Comparison of ENCODE assay signal across 13 cellular contexts in genomic region chr1:224637510-224637909, GRCh38. TPM values are rescaled to one million over a fixed set of nuclear protein-coding genes. Genes with fewer than 3 reads are reported as not detected.
A peak's percentile ranks its signal among the peaks of the same experiment; 100 is the strongest.
DNase-seq lines count a peak whose midpoint lies in the region; ATAC-seq, FAIRE-seq and TF ChIP-seq lines count a peak whose summit lies in the region.
"Had no signal": no experiment of that assay in that cellular context is flagged by ENCODE, and none has a peak within 500 bp of the region (broad histone marks: within the 10 kb centered on the region; RNA-seq: fewer than 3 reads in every experiment).

No MANE protein-coding gene starts in this region.

- H2BK12ac ChIP-seq in mesenchymal stem cell (ENCODE audit: low read length in 2 of 2): peak overlapping the region; percentile 45 to 74

- H3K4me3 ChIP-seq in AG10803 (ENCODE audit: low read length) (no peak overlapping the region), astrocyte (ENCODE audit: insufficient read depth, low read depth, low read length) (no peak overlapping the region), mesenchymal stem cell (ENCODE audit: insufficient read depth in 1 of 2, low read depth in 1 of 2, low read length in 2 of 2) (no peak overlapping the region)
- H3K4me3 ChIP-seq: thyroid gland had no signal

- H3K9me3 Mint-ChIP-seq in astrocyte (ENCODE audit: unreplicated experiment): peaks cover 3% of the 10 kb centered on the region

- ATAC-seq in HG03196 (IDR thresholded peaks at IDR 0.05; ENCODE audit: unreplicated experiment): no peak

- H3K36me3 ChIP-seq in astrocyte (ENCODE audit: insufficient read depth, low read length): no peaks in the 10 kb centered on the region
- H3K36me3 ChIP-seq in mesenchymal stem cell (ENCODE audit: control insufficient read depth in 1 of 2, insufficient read depth in 2 of 2, low read depth in 1 of 2, low read length in 2 of 2): peaks cover 7 to 87% of the 10 kb centered on the region in 2 experiments
- H3K36me3 ChIP-seq: thyroid gland had no signal

- peaks cover 75% of the 10 kb centered on the region for H3K79me2 ChIP-seq in astrocyte (ENCODE audit: insufficient read depth, low read length)

- H3K9ac ChIP-seq in astrocyte (ENCODE audit: low read length): peak overlapping the region; percentile 47
- no peak overlapping the region for H3K9ac ChIP-seq in mesenchymal stem cell (ENCODE audit: low read length)

- H3K27me3 ChIP-seq in astrocyte (ENCODE audit: insufficient read depth, low read length): no peaks in the 10 kb centered on the region
- H3K27me3 ChIP-seq in mesenchymal stem cell (ENCODE audit: control insufficient read depth in 1 of 2, insufficient read depth in 1 of 2, low read length in 2 of 2): no peaks in the 10 kb centered on the region
- H3K27me3 ChIP-seq: thyroid gland had no signal

- H3K9me3 ChIP-seq in astrocyte (ENCODE audit: insufficient read depth, low read depth, low read length) (no peaks in the 10 kb centered on the region), mesenchymal stem cell (ENCODE audit: control insufficient read depth, low read length) (no peaks in the 10 kb centered on the region)
- H3K9me3 ChIP-seq: thyroid gland had no signal

- peak overlapping the region in 1 of 2 experiments; percentile 59 for H3K18ac ChIP-seq in mesenchymal stem cell (ENCODE audit: low read depth in 1 of 2, low read length in 2 of 2)

- TF ChIP-seq CTCF in AG10803 (conservative IDR thresholded peaks at IDR 0.05; ENCODE audit: low read length): no peak
- TF ChIP-seq CTCF in astrocyte (IDR thresholded peaks at IDR 0.05; ENCODE audit: insufficient read depth, low read depth, low read length): no peak

- FAIRE-seq in astrocyte (lab: Jason Lieb, UNC) (peak; percentile 96), frontal cortex (lab: Jason Lieb, UNC) (no peak)
- FAIRE-seq: islet of Langerhans had no signal

- H4K91ac ChIP-seq in mesenchymal stem cell (ENCODE audit: low read length): no peak overlapping the region

- H3K14ac ChIP-seq in mesenchymal stem cell (ENCODE audit: low read length in 2 of 2): no peak overlapping the region

- peak overlapping the region; percentile 32 for H4K8ac ChIP-seq in mesenchymal stem cell (ENCODE audit: low read length)

- DNase-seq in AG10803 (ENCODE audit: low read depth) (peak; percentile 96), HCEC 1CT (peak; percentile 89), astrocyte (ENCODE audit: low read depth) (peak; percentile 100), mesenchymal stem cell (peak; percentile 70), NCI-H2081 treated with DMSO at 0.1 percent for 48 hours (lab: John Stamatoyannopoulos, UW) (no peak), frontal cortex (ENCODE audit: low spot score in 2 of 2) (no peak), NOMO-1 treated with dmso at 0.1 percent for 144 hours (lab: John Stamatoyannopoulos, UW; ENCODE audit: unreplicated experiment) (no peak)
- DNase-seq: activated gamma-delta T cell, NCI-H1092 treated with DMSO at 0.1 percent for 48 hours, thyroid gland had no signal

- H3K36me3 Mint-ChIP-seq in astrocyte (ENCODE audit: low read depth, unreplicated experiment): no peaks in the 10 kb centered on the region

- H2BK5ac ChIP-seq in mesenchymal stem cell (ENCODE audit: low read depth, low read length, poor library complexity, severe bottlenecking): no peak overlapping the region

- H3K79me1 ChIP-seq in mesenchymal stem cell (replicated peaks; ENCODE audit: low read length, poor library complexity, severe bottlenecking): peaks cover 41% of the 10 kb centered on the region

- WGBS in mesenchymal stem cell: 77% methylated on average over 5 of the region's 5 CpGs

- no peak overlapping the region for H3K4ac ChIP-seq in mesenchymal stem cell (ENCODE audit: low read depth in 1 of 2, low read length in 2 of 2)

- H2AFZ ChIP-seq in astrocyte (ENCODE audit: low read depth, low read length): no peak overlapping the region
- no peak overlapping the region for H2AFZ ChIP-seq in mesenchymal stem cell (ENCODE audit: low read depth, low read length)

- H4K20me1 ChIP-seq in astrocyte (ENCODE audit: insufficient read depth, low read length): peaks cover 8% of the 10 kb centered on the region

- H3K27ac ChIP-seq in astrocyte (ENCODE audit: low read depth, low read length) (peak overlapping the region; percentile 80), mesenchymal stem cell (ENCODE audit: low read length, poor library complexity, severe bottlenecking) (no peak overlapping the region)
- H3K27ac ChIP-seq: thyroid gland, VCaP had no signal

- peaks cover 2% of the 10 kb centered on the region for H3K27me3 Mint-ChIP-seq in astrocyte (ENCODE audit: low read depth, unreplicated experiment)

- H3K4me3 Mint-ChIP-seq in astrocyte (ENCODE audit: unreplicated experiment): no peak overlapping the region

- H3K4me1 ChIP-seq in astrocyte (ENCODE audit: insufficient read depth, low read length): peaks cover 87% of the 10 kb centered on the region
- H3K4me1 ChIP-seq in mesenchymal stem cell (ENCODE audit: control insufficient read depth, insufficient read depth, low read depth, low read length): peaks cover 24% of the 10 kb centered on the region
- H3K4me1 ChIP-seq: thyroid gland had no signal

- H3K4me2 ChIP-seq in astrocyte (ENCODE audit: low read length) (peak overlapping the region; percentile 60), mesenchymal stem cell (ENCODE audit: low read length, poor library complexity, severe bottlenecking) (no peak overlapping the region)

- H2BK15ac ChIP-seq in mesenchymal stem cell (ENCODE audit: low read depth, poor library complexity, severe bottlenecking): peak overlapping the region; percentile 36

- H3K4me1 Mint-ChIP-seq in astrocyte (ENCODE audit: low read depth, unreplicated experiment): peaks cover 46% of the 10 kb centered on the region

- H2AK5ac ChIP-seq in mesenchymal stem cell (ENCODE audit: low read length, severe bottlenecking): no peak overlapping the region

- H3K27ac Mint-ChIP-seq in astrocyte (ENCODE audit: unreplicated experiment): peak overlapping the region; percentile 36

- H2BK120ac ChIP-seq in mesenchymal stem cell (ENCODE audit: low read depth, low read length): no peak overlapping the region

- H3K23ac ChIP-seq in mesenchymal stem cell (ENCODE audit: low read length in 2 of 2): no peak overlapping the region

RNA-seq across cellular contexts. Expression of gene CNIH3, which starts 21.4 kb away (rescaled TPM):
- total RNA-seq in astrocyte: 7.7 and 8.5 TPM in 2 replicates
- 5.4 TPM for polyA plus RNA-seq in mesenchymal stem cell (2013, experiment 1 of 2)
- 6.0 TPM for polyA plus RNA-seq in mesenchymal stem cell (2013, experiment 2 of 2)
- 44.0 TPM for total RNA-seq in frontal cortex

Comparison
In these comparisons a context has a peak if more than half of its experiments do, and no peak if none do; other contexts are left out.
1. DNase-seq: peak in AG10803 (single experiment), HCEC 1CT (single experiment), astrocyte (single experiment) and mesenchymal stem cell (single experiment); none in NCI-H2081 treated with DMSO at 0.1 percent for 48 hours (single experiment), frontal cortex (0 of 2) and NOMO-1 treated with dmso at 0.1 percent for 144 hours (single experiment).